ENCODE assay signal across 9 cellular contexts in the genomic region with DNA sequence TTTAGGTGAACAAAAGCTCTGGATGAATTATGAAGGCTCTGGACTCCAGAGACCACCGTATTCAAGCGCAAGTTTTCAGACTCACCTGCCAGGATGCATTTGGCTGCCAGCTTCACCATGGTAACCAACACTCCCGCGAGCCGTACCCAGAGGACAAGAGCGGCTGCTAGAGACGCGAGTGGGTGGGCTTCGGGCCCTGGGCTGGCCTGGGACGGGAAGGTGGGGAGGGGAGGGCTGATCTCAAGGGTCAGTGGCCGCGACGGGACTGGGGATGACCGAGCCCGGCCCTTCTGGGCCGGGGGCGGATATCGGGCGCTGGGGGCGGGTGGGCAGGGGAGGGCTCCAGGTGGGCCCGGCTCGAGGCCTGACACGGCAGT. TPM values are rescaled to one million over a fixed set of nuclear protein-coding genes. Genes with fewer than 3 reads are reported as not detected.
DNase-seq lines count a peak whose midpoint lies in the region; ATAC-seq and TF ChIP-seq lines count a peak whose summit lies in the region.
"Had no signal": no experiment of that assay in that cellular context is flagged by ENCODE, and none has a peak within 500 bp of the region (broad histone marks: within the 10 kb centered on the region; RNA-seq: fewer than 3 reads in every experiment).

No MANE protein-coding gene starts in this region.

- TF ChIP-seq CTCF in GM12864 (IDR thresholded peaks at IDR 0.05; ENCODE audit: low read depth, low read length, missing control alignments) (no peak), right lobe of liver (IDR thresholded peaks at IDR 0.05) (no peak)

- 0% methylated on average over 6 of the region's 23 CpGs for WGBS in right lobe of liver (ENCODE audit: insufficient coverage, low coverage, low lambda C conversion rate, missing lambda C conversion rate)

- H3K27ac ChIP-seq in caudate nucleus (ENCODE audit: low read depth, low read length) = peak overlapping the region; percentile 72
- peak overlapping the region; percentile 41 to 77 (median 41) for H3K27ac ChIP-seq in right lobe of liver

- ATAC-seq in HG03045 (IDR thresholded peaks at IDR 0.05; ENCODE audit: unreplicated experiment) (peak; percentile 7), right lobe of liver (peak in 3 of 4 donors; percentile 1 to 5 (median 5)), HG02763 (IDR thresholded peaks at IDR 0.05; ENCODE audit: unreplicated experiment) (no peak)

- intact Hi-C loops in right lobe of liver (cut with DNase I) = no loop called here

- no peaks in the 10 kb centered on the region for H3K27me3 ChIP-seq in right lobe of liver

- no peaks in the 10 kb centered on the region for H3K36me3 ChIP-seq in right lobe of liver

- DNase-seq in GM12864 (ENCODE audit: low read depth) (no peak), T follicular helper cell (ENCODE audit: low read depth) (peak; percentile 34), caudate nucleus (lab: John Stamatoyannopoulos, UW) (peak in 40 of 61 donors; percentile 13 to 78 (median 47)), right lobe of liver (peak in 2 of 3 donors; percentile 48 to 63), NCI-H2081 treated with DMSO at 0.1 percent for 48 hours (lab: John Stamatoyannopoulos, UW) (no peak)
- peak in 2 of 3 experiments; percentile 5 to 18 for DNase-seq in stimulated activated CD4-positive, alpha-beta T cell treated with anti-CD3 and anti-CD28 coated beads, TNF-alpha, amount 100 ng/mL, for 24 hours (ENCODE audit: low read depth in 3 of 3)

- TF ChIP-seq POLR2A in right lobe of liver (IDR thresholded peaks at IDR 0.05) = no peak

- peak overlapping the region; percentile 86 for H3K4me3 ChIP-seq in GM12864 (ENCODE audit: low read depth, low read length)
- peak overlapping the region; percentile 76 to 93 (median 89) for H3K4me3 ChIP-seq in right lobe of liver

- H3K4me1 ChIP-seq in right lobe of liver = peaks cover 0 to 12% (median 2%) of the 10 kb centered on the region in 4 donors

- H3K9me3 ChIP-seq in right lobe of liver = no peaks in the 10 kb centered on the region

RNA-seq across cellular contexts. Expression of a gene that starts 0.3 kb away (rescaled TPM):
- total RNA-seq in right lobe of liver = 10 to 100 TPM; 10.3 to 17.4 (median 14.8) TPM

RNA-seq across cellular contexts. Expression of a gene that starts 41.3 kb away (rescaled TPM):
- 1 to 10 TPM in 3 of 6 experiments, under 1 TPM in 1, not detected in 2; 0.59 to 1.7 (median 1.4) TPM for total RNA-seq in right lobe of liver
- total RNA-seq: T-helper 1 cell treated with Interleukin-12 subunit alpha and Interleukin-12 subunit beta and Interleukin-4 antibody, amounts not matched to agents 30 ng/mL and 1 ng/mL, for 36 hours had no signal

Comparison
In these comparisons a context has a peak if more than half of its experiments do, and no peak if none do; other contexts are left out.
1. DNase-seq: peak in T follicular helper cell (single experiment), caudate nucleus (40 of 61), right lobe of liver (2 of 3) and stimulated activated CD4-positive, alpha-beta T cell treated with anti-CD3 and anti-CD28 coated beads, TNF-alpha, amount 100 ng/mL, for 24 hours (2 of 3); none in GM12864 (single experiment) and NCI-H2081 treated with DMSO at 0.1 percent for 48 hours (single experiment).